In genomic region chrX:83771664-83772063, GRCh38 we compare ENCODE assay signal across 23 cellular contexts.
DNase-seq lines count a peak whose midpoint lies in the region; ATAC-seq and TF ChIP-seq lines count a peak whose summit lies in the region.
"Had no signal": no experiment of that assay in that cellular context is flagged by ENCODE, and none has a peak within 500 bp of the region (broad histone marks: within the 10 kb centered on the region; RNA-seq: fewer than 3 reads in every experiment).

No MANE protein-coding gene starts in this region.

- no peaks in the 10 kb centered on the region for H3K36me3 ChIP-seq in DOHH2 (ENCODE audit: control insufficient read depth, low read length)
- no peaks in the 10 kb centered on the region for H3K36me3 ChIP-seq in WERI-Rb-1
- H3K36me3 ChIP-seq: vagina had no signal

- POLR2A ChIA-PET in RWPE1 (lab: Yijun Ruan, JAX; ENCODE audit: low non-redundant PET): no interaction called here

- H3K27ac ChIP-seq in 22Rv1: no peak overlapping the region
- H3K27ac ChIP-seq in DOHH2 (ENCODE audit: low read depth, low read length): no peak overlapping the region
- no peak overlapping the region for H3K27ac ChIP-seq in WERI-Rb-1
- H3K27ac ChIP-seq in RWPE1: no peak overlapping the region
- H3K27ac ChIP-seq: coronary artery, psoas muscle, vagina had no signal

- no peaks in the 10 kb centered on the region for H3K4me1 Mint-ChIP-seq in natural killer cell
- H3K4me1 Mint-ChIP-seq: brain had no signal

- H3F3A ChIP-seq in DOHH2 (ENCODE audit: control insufficient read depth, insufficient read depth): no peaks in the 10 kb centered on the region

- no peaks in the 10 kb centered on the region for H3K9me2 ChIP-seq in DOHH2 (replicated peaks; ENCODE audit: control insufficient read depth, low read length)

- H3K4me3 Mint-ChIP-seq in natural killer cell: no peak overlapping the region
- H3K4me3 Mint-ChIP-seq: activated CD8-positive, alpha-beta T cell treated with anti-CD3 and anti-CD28 coated beads, Interleukin-2, amount 10 ng/mL, durations not matched to agents 7 days and 5 days; activated naive CD8-positive, alpha-beta T cell; activated T-cell treated with anti-CD3 and anti-CD28 coated beads, Interleukin-2, amount 50 U/mL, for 72 hours; brain; T-helper 2 cell treated with Interferon-gamma antibody and Interleukin-4, amounts not matched to agents 5 μg/mL and 100 μg/mL, for 36 hours had no signal

- H3K4me3 ChIP-seq in DOHH2 (ENCODE audit: low read length) (no peak overlapping the region), WERI-Rb-1 (ENCODE audit: low read depth, low read length) (no peak overlapping the region)
- H3K4me3 ChIP-seq: coronary artery, K562, psoas muscle, vagina had no signal

- H3K9me3 ChIP-seq in DOHH2 (ENCODE audit: control insufficient read depth, insufficient read depth, low read length) (no peaks in the 10 kb centered on the region), WERI-Rb-1 (ENCODE audit: severe bottlenecking) (no peaks in the 10 kb centered on the region)
- H3K9me3 ChIP-seq: psoas muscle, vagina had no signal

- intact Hi-C loops in natural killer cell (cut with micrococcal nuclease): no loop called here

- peaks cover 2 to 4% of the 10 kb centered on the region in 2 donors for H3K9me3 Mint-ChIP-seq in natural killer cell
- H3K9me3 Mint-ChIP-seq: brain had no signal

- TF ChIP-seq CTCF in 22Rv1 (IDR thresholded peaks at IDR 0.05): peak; percentile 39
- peak; percentile 27 for TF ChIP-seq CTCF in DOHH2 (IDR thresholded peaks at IDR 0.05; ENCODE audit: low read depth, low read length, poor library complexity, severe bottlenecking)
- TF ChIP-seq CTCF in WERI-Rb-1 (IDR thresholded peaks at IDR 0.05; ENCODE audit: low read depth, low read length): peak; percentile 23; the same call in 1 of the 2 replicates
- TF ChIP-seq CTCF in RWPE1 (conservative IDR thresholded peaks at IDR 0.05; ENCODE audit: low read depth): no peak
- TF ChIP-seq CTCF in natural killer cell (IDR thresholded peaks at IDR 0.05): no peak

- no peaks in the 10 kb centered on the region for H3K27me3 Mint-ChIP-seq in natural killer cell (ENCODE audit: low read depth in 2 of 2)
- H3K27me3 Mint-ChIP-seq: activated naive CD8-positive, alpha-beta T cell; brain had no signal

- CTCF ChIA-PET in RWPE1 (lab: Yijun Ruan, JAX): no interaction called here

- H3K27ac Mint-ChIP-seq in natural killer cell: no peak overlapping the region
- H3K27ac Mint-ChIP-seq: activated CD8-positive, alpha-beta T cell treated with anti-CD3 and anti-CD28 coated beads, Interleukin-2, amount 10 ng/mL, durations not matched to agents 7 days and 5 days; activated naive CD8-positive, alpha-beta T cell; activated T-cell treated with anti-CD3 and anti-CD28 coated beads, Interleukin-2, amount 50 U/mL, for 72 hours; brain; T-helper 2 cell treated with Interferon-gamma antibody and Interleukin-4, amounts not matched to agents 5 μg/mL and 100 μg/mL, for 36 hours had no signal

- no peaks in the 10 kb centered on the region for H4K20me1 ChIP-seq in DOHH2 (ENCODE audit: control insufficient read depth, insufficient read depth, low read depth, low read length)

- H3K27me3 ChIP-seq in DOHH2 (ENCODE audit: control insufficient read depth, low read length): no peaks in the 10 kb centered on the region
- peaks cover 19% of the 10 kb centered on the region for H3K27me3 ChIP-seq in WERI-Rb-1 (ENCODE audit: insufficient read depth, low read depth, severe bottlenecking)
- H3K27me3 ChIP-seq: vagina had no signal

- ATAC-seq in natural killer cell: no peak
- ATAC-seq: activated CD8-positive, alpha-beta T cell treated with anti-CD3 and anti-CD28 coated beads, Interleukin-2, amount 10 ng/mL, durations not matched to agents 7 days and 5 days; activated T-cell treated with anti-CD3 and anti-CD28 coated beads, Interleukin-2, amount 50 U/mL, for 72 hours; K562; psoas muscle had no signal

- TF ChIP-seq EP300 in Ishikawa (IDR thresholded peaks at IDR 0.05; ENCODE audit: borderline replicate concordance): no peak

- no peaks in the 10 kb centered on the region for H3K4me1 ChIP-seq in DOHH2 (ENCODE audit: control insufficient read depth, low read length)
- H3K4me1 ChIP-seq: psoas muscle, vagina had no signal

- H3K36me3 Mint-ChIP-seq in natural killer cell: no peaks in the 10 kb centered on the region
- H3K36me3 Mint-ChIP-seq: activated naive CD8-positive, alpha-beta T cell; brain had no signal

- no peaks in the 10 kb centered on the region for H3K79me2 ChIP-seq in DOHH2 (ENCODE audit: control insufficient read depth, low read length)

- peak; percentile 27; the same call in 1 of the 2 replicates for TF ChIP-seq RAD21 in Ishikawa (IDR thresholded peaks at IDR 0.05; ENCODE audit: low read depth)

- DNase-seq in WERI-Rb-1 (no peak), NCI-H2227 (lab: John Stamatoyannopoulos, UW; ENCODE audit: unreplicated experiment) (no peak), RWPE1 (ENCODE audit: low spot score) (no peak), natural killer cell (no peak), 8988T (no peak)
- DNase-seq: activated CD8-positive, alpha-beta T cell treated with anti-CD3 and anti-CD28 coated beads, Interleukin-2, amount 10 ng/mL, durations not matched to agents 7 days and 5 days; activated T-cell treated with anti-CD3 and anti-CD28 coated beads, Interleukin-2, amount 50 U/mL, for 72 hours; foreskin melanocyte; NCI-H1436; NCI-H345; psoas muscle; SIG-M5; small intestine; stimulated activated CD4-positive, alpha-beta T cell treated with anti-CD3 and anti-CD28 coated beads, Interleukin-4, amount 100 ng/mL, for 24 hours had no signal

- H3K4me2 ChIP-seq in DOHH2 (ENCODE audit: low read length): no peak overlapping the region

TF ChIP-seq in Ishikawa, 13 proteins besides CTCF, POLR2A, EP300 and RAD21:
- TF ChIP-seq CEBPB (IDR thresholded peaks at IDR 0.05) (no peak), EGR1 (IDR thresholded peaks at IDR 0.05) (no peak), REST (IDR thresholded peaks at IDR 0.05; ENCODE audit: low read depth) (no peak), TEAD4 (IDR thresholded peaks at IDR 0.05) (no peak), TAF1 (IDR thresholded peaks at IDR 0.05; ENCODE audit: low read depth) (no peak), FOXM1 (IDR thresholded peaks at IDR 0.05; ENCODE audit: borderline replicate concordance, low read depth) (no peak), NFIC (IDR thresholded peaks at IDR 0.05) (no peak), USF1 (IDR thresholded peaks at IDR 0.05) (no peak), CREB1 (IDR thresholded peaks at IDR 0.05; ENCODE audit: low read depth) (no peak), ZBTB7A (IDR thresholded peaks at IDR 0.05; ENCODE audit: low read depth) (no peak), YY1 (IDR thresholded peaks at IDR 0.05; ENCODE audit: low read depth) (no peak), TCF12 (IDR thresholded peaks at IDR 0.05; ENCODE audit: low read depth) (no peak)
- TF ChIP-seq, protein P1, sequence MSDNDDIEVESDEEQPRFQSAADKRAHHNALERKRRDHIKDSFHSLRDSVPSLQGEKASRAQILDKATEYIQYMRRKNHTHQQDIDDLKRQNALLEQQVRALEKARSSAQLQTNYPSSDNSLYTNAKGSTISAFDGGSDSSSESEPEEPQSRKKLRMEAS (IDR thresholded peaks at IDR 0.05): no peak
TF ChIP-seq in Ishikawa: peak in this region for 0.

Comparison
In these comparisons a context has a peak if more than half of its experiments do, and no peak if none do; other contexts are left out.
1. CTCF ChIP-seq: peak in 22Rv1 (single experiment), DOHH2 (single experiment) and WERI-Rb-1 (single experiment); none in RWPE1 (single experiment) and natural killer cell (single experiment).